ENCODE assay signal across 21 cellular contexts in genomic region chr2:19274439-19274838, GRCh38.
"Had no signal": no experiment of that assay in that cellular context is flagged by ENCODE, and none has a peak within 500 bp of the region (broad histone marks: within the 10 kb centered on the region; RNA-seq: fewer than 3 reads in every experiment).

No MANE protein-coding gene starts in this region.

- H3K4me1 ChIP-seq: colonic mucosa, esophagus muscularis mucosa, gastrocnemius medialis, heart right ventricle, left lung, lower lobe of right lung had no signal

- H3K27ac Mint-ChIP-seq: dendritic cell treated with granulocyte-macrophage colony-stimulating factor and Interleukin-4, amounts not matched to agents 40 ng/mL and 50 ng/mL, for 4 days; immature natural killer cell; mesothelial cell of epicardium; naive B cell had no signal

- H3K27ac ChIP-seq: colonic mucosa, esophagus muscularis mucosa, gastrocnemius medialis, heart right ventricle, left lung, lower lobe of right lung had no signal

- H3K9me3 ChIP-seq: colonic mucosa, esophagus muscularis mucosa, gastrocnemius medialis, left lung, lower lobe of right lung, mucosa of descending colon had no signal

- H3K27me3 ChIP-seq: colonic mucosa, esophagus muscularis mucosa, gastrocnemius medialis, heart right ventricle, left lung had no signal

- H3K27me3 Mint-ChIP-seq: dendritic cell treated with granulocyte-macrophage colony-stimulating factor and Interleukin-4, amounts not matched to agents 40 ng/mL and 50 ng/mL, for 4 days; naive B cell had no signal

- DNase-seq: colonic mucosa; cortex of kidney; effector CD4-positive, alpha-beta T cell; effector memory CD4-positive, alpha-beta T cell; foreskin melanocyte; gastrocnemius medialis; glutamatergic neuron; head of caudate nucleus; heart right ventricle; hypothalamus; immature natural killer cell; left cardiac atrium; left lung; left ventricle myocardium superior; lower lobe of right lung; mesenchymal stem cell; mucosa of descending colon; naive B cell had no signal

- H3K36me3 Mint-ChIP-seq: immature natural killer cell, mesothelial cell of epicardium, naive B cell had no signal

- H3K4me1 Mint-ChIP-seq: immature natural killer cell, naive B cell had no signal

- ATAC-seq: gastrocnemius medialis, heart right ventricle, left cardiac atrium, left lung, left ventricle myocardium superior, lower lobe of right lung, mucosa of descending colon had no signal

- H3K4me3 ChIP-seq: colonic mucosa, esophagus muscularis mucosa, gastrocnemius medialis, heart right ventricle, left lung, lower lobe of right lung, mucosa of descending colon had no signal

- H3K4me3 Mint-ChIP-seq: dendritic cell treated with granulocyte-macrophage colony-stimulating factor and Interleukin-4, amounts not matched to agents 40 ng/mL and 50 ng/mL, for 4 days; immature natural killer cell; mesothelial cell of epicardium had no signal

- H3K9me3 Mint-ChIP-seq: dendritic cell treated with granulocyte-macrophage colony-stimulating factor and Interleukin-4, amounts not matched to agents 40 ng/mL and 50 ng/mL, for 4 days had no signal

- H3K36me3 ChIP-seq: colonic mucosa, esophagus muscularis mucosa, gastrocnemius medialis, heart right ventricle, left lung, lower lobe of right lung had no signal
